Comparison of ENCODE assay signal across 1 cellular context in the genomic region with DNA sequence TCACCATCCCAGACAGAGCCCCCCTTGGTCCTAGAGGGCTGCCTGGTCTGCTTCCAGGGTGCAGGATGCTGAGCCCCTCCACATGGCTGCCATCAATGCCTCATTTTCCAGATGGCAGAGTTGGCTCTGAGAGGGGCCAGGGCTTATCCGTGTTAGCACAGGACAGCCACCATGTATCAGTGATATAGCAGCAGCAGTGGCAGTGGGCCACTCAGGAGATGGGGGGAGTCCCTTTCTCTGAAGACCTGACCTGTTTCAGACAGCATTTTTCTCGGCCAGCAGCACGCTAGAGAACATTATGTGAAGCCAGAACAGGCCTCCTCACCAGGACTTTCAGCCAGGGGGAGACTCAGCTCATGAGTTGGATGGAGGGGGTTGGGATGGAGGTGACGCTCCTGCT.
TF ChIP-seq lines count a peak whose summit lies in the region.

No MANE protein-coding gene starts in this region.

TF ChIP-seq in GM23338, 12 proteins besides CTCF, POLR2A, EP300 and RAD21 (continued from another document):
- TF ChIP-seq ZNF462 (CRISPR knock-in tag; IDR thresholded peaks at IDR 0.05) (no peak), JUNB (IDR thresholded peaks at IDR 0.05; ENCODE audit: unreplicated experiment) (no peak), ZNF331 (CRISPR knock-in tag; IDR thresholded peaks at IDR 0.05; ENCODE audit: low read depth) (no peak), POLR2AphosphoS5 (IDR thresholded peaks at IDR 0.05; ENCODE audit: low read depth) (no peak), NANOG (IDR thresholded peaks at IDR 0.05; ENCODE audit: borderline replicate concordance) (no peak)
- TF ChIP-seq, protein P1, sequence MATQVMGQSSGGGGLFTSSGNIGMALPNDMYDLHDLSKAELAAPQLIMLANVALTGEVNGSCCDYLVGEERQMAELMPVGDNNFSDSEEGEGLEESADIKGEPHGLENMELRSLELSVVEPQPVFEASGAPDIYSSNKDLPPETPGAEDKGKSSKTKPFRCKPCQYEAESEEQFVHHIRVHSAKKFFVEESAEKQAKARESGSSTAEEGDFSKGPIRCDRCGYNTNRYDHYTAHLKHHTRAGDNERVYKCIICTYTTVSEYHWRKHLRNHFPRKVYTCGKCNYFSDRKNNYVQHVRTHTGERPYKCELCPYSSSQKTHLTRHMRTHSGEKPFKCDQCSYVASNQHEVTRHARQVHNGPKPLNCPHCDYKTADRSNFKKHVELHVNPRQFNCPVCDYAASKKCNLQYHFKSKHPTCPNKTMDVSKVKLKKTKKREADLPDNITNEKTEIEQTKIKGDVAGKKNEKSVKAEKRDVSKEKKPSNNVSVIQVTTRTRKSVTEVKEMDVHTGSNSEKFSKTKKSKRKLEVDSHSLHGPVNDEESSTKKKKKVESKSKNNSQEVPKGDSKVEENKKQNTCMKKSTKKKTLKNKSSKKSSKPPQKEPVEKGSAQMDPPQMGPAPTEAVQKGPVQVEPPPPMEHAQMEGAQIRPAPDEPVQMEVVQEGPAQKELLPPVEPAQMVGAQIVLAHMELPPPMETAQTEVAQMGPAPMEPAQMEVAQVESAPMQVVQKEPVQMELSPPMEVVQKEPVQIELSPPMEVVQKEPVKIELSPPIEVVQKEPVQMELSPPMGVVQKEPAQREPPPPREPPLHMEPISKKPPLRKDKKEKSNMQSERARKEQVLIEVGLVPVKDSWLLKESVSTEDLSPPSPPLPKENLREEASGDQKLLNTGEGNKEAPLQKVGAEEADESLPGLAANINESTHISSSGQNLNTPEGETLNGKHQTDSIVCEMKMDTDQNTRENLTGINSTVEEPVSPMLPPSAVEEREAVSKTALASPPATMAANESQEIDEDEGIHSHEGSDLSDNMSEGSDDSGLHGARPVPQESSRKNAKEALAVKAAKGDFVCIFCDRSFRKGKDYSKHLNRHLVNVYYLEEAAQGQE (IDR thresholded peaks at IDR 0.05; ENCODE audit: unreplicated experiment) = no peak
